In genomic region chr14:93049295-93049694, GRCh38 we compare ENCODE assay signal across 14 cellular contexts.
DNase-seq lines count a peak whose midpoint lies in the region; ATAC-seq and TF ChIP-seq lines count a peak whose summit lies in the region.
"Had no signal": no experiment of that assay in that cellular context is flagged by ENCODE, and none has a peak within 500 bp of the region (broad histone marks: within the 10 kb centered on the region; RNA-seq: fewer than 3 reads in every experiment).

No MANE protein-coding gene starts in this region.

- H3K4me1 ChIP-seq in right atrium auricular region (peaks cover 0 to 59% of the 10 kb centered on the region in 2 donors), heart right ventricle (peaks cover 18 to 63% (median 52%) of the 10 kb centered on the region in 9 donors), mucosa of rectum (ENCODE audit: control insufficient read depth in 2 of 2, insufficient read depth in 2 of 2, low read length in 2 of 2) (peaks cover 86 to 94% of the 10 kb centered on the region in 2 donors), vagina (peaks cover 59% of the 10 kb centered on the region)

- DNase-seq in right atrium auricular region (ENCODE audit: low spot score), result no peak
- DNase-seq in heart right ventricle, result no peak
- no peak for DNase-seq in activated naive CD8-positive, alpha-beta T cell treated with anti-CD3 and anti-CD28 coated beads, Interleukin-2, amount 10 ng/mL, durations not matched to agents 7 days and 5 days
- no peak for DNase-seq in vagina (ENCODE audit: extremely low spot score in 2 of 2)
- no peak for DNase-seq in activated T-helper 2 cell treated with anti-CD3 and anti-CD28 coated beads, Interferon-gamma antibody, Interleukin-2, Interleukin-4, amounts not matched to agents 10 μg/mL and 5 μg/mL and 100 μg/mL, durations not matched to agents 14 hours and 24 hours and 36 hours (ENCODE audit: low spot score)
- DNase-seq in GM10248 (ENCODE audit: extremely low spot score), result no peak
- no peak for DNase-seq in stimulated activated naive CD4-positive, alpha-beta T cell (lab: John Stamatoyannopoulos, UW)
- DNase-seq: activated CD8-positive, alpha-beta memory T cell treated with anti-CD3 and anti-CD28 coated beads, Interleukin-2, amount 50 U/mL, for 48 hours; effector memory CD4-positive, alpha-beta T cell; NCI-H1694; NK-92 treated with Interleukin-12 subunit alpha and Interleukin-12 subunit beta, amount 100 ng/mL, for 24 hours had no signal

- 71 to 75% methylated on average over 5 of the region's 5 CpGs for WGBS in heart right ventricle, 2 donors

- intact Hi-C loops in heart right ventricle (cut with DNase I) (loop anchor here in 3 of 10 donors (5.0 to 10.0 kb wide), 2 partner anchors 43 to 66 kb away; partner anchors contain the start of gene ITPK1 (in 2 of the 3)), vagina (cut with DNase I) (loop anchor here (10.0 kb wide), 1 partner anchor 66 kb away; the partner anchor contains the start of gene ITPK1)
- intact Hi-C loops in activated T-helper 2 cell treated with anti-CD3 and anti-CD28 coated beads, Interferon-gamma antibody, Interleukin-2, Interleukin-4, amounts not matched to agents 10 μg/mL and 5 μg/mL and 100 μg/mL, durations not matched to agents 14 hours and 24 hours and 36 hours (cut with micrococcal nuclease), result no loop called here

- POLR2A ChIA-PET in activated naive CD8-positive, alpha-beta T cell treated with anti-CD3 and anti-CD28 coated beads, Interleukin-2, amount 10 ng/mL, durations not matched to agents 7 days and 5 days (lab: Charles Lee), result no interaction called here
- POLR2A ChIA-PET in GM10248 (lab: Yijun Ruan, JAX), result no interaction called here

- H3K4me3 ChIP-seq in right atrium auricular region, result no peak overlapping the region
- no peak overlapping the region for H3K4me3 ChIP-seq in heart right ventricle
- peak overlapping the region in 1 of 2 donors; percentile 28 for H3K4me3 ChIP-seq in mucosa of rectum (ENCODE audit: low read length in 2 of 2)
- no peak overlapping the region for H3K4me3 ChIP-seq in vagina

- TF ChIP-seq POLR2A in vagina (IDR thresholded peaks at IDR 0.05), result no peak

- H3K9me3 Mint-ChIP-seq in activated naive CD8-positive, alpha-beta T cell treated with anti-CD3 and anti-CD28 coated beads, Interleukin-2, amount 10 ng/mL, durations not matched to agents 7 days and 5 days, result no peaks in the 10 kb centered on the region
- no peaks in the 10 kb centered on the region for H3K9me3 Mint-ChIP-seq in activated T-helper 2 cell treated with anti-CD3 and anti-CD28 coated beads, Interferon-gamma antibody, Interleukin-2, Interleukin-4, amounts not matched to agents 10 μg/mL and 5 μg/mL and 100 μg/mL, durations not matched to agents 14 hours and 24 hours and 36 hours

- TF ChIP-seq CTCF in right atrium auricular region (IDR thresholded peaks at IDR 0.05) (no peak), heart right ventricle (IDR thresholded peaks at IDR 0.05) (no peak), vagina (IDR thresholded peaks at IDR 0.05) (no peak), GM10248 (IDR thresholded peaks at IDR 0.05; ENCODE audit: control extremely low read depth, extremely low read depth, low read depth, missing control alignments) (no peak)

- no peaks in the 10 kb centered on the region for H3K27me3 Mint-ChIP-seq in activated naive CD8-positive, alpha-beta T cell treated with anti-CD3 and anti-CD28 coated beads, Interleukin-2, amount 10 ng/mL, durations not matched to agents 7 days and 5 days
- no peaks in the 10 kb centered on the region for H3K27me3 Mint-ChIP-seq in activated T-helper 2 cell treated with anti-CD3 and anti-CD28 coated beads, Interferon-gamma antibody, Interleukin-2, Interleukin-4, amounts not matched to agents 10 μg/mL and 5 μg/mL and 100 μg/mL, durations not matched to agents 14 hours and 24 hours and 36 hours (ENCODE audit: low read depth)

- peak overlapping the region; percentile 37 to 55 for H3K27ac ChIP-seq in right atrium auricular region
- peak overlapping the region in 5 of 10 donors; percentile 27 to 72 (median 53) for H3K27ac ChIP-seq in heart right ventricle
- H3K27ac ChIP-seq in mucosa of rectum (ENCODE audit: low read depth in 2 of 2, low read length in 2 of 2), result peak overlapping the region; percentile 96 to 98
- peak overlapping the region; percentile 46 for H3K27ac ChIP-seq in vagina
- H3K27ac ChIP-seq: neutrophil had no signal

- peaks cover 16% of the 10 kb centered on the region for H3K4me1 Mint-ChIP-seq in activated naive CD8-positive, alpha-beta T cell treated with anti-CD3 and anti-CD28 coated beads, Interleukin-2, amount 10 ng/mL, durations not matched to agents 7 days and 5 days
- peaks cover 2% of the 10 kb centered on the region for H3K4me1 Mint-ChIP-seq in activated T-helper 2 cell treated with anti-CD3 and anti-CD28 coated beads, Interferon-gamma antibody, Interleukin-2, Interleukin-4, amounts not matched to agents 10 μg/mL and 5 μg/mL and 100 μg/mL, durations not matched to agents 14 hours and 24 hours and 36 hours (ENCODE audit: low read depth)

- H3K36me3 ChIP-seq in right atrium auricular region (no peaks in the 10 kb centered on the region), heart right ventricle (peaks cover 0 to 3% (median 0%) of the 10 kb centered on the region in 9 donors), mucosa of rectum (ENCODE audit: control insufficient read depth in 2 of 2, insufficient read depth in 2 of 2, low read length in 2 of 2) (no peaks in the 10 kb centered on the region), vagina (no peaks in the 10 kb centered on the region)
- H3K36me3 ChIP-seq: gastrocnemius medialis had no signal

- H3K9ac ChIP-seq in mucosa of rectum (ENCODE audit: low read depth in 1 of 2, low read length in 2 of 2), result peak overlapping the region; percentile 72 to 79

- CTCF ChIA-PET in GM10248 (lab: Yijun Ruan, JAX), result no interaction called here

- H3K27me3 ChIP-seq in right atrium auricular region (no peaks in the 10 kb centered on the region), heart right ventricle (no peaks in the 10 kb centered on the region), mucosa of rectum (ENCODE audit: control insufficient read depth in 2 of 2, insufficient read depth in 2 of 2, low read length in 2 of 2) (no peaks in the 10 kb centered on the region), vagina (no peaks in the 10 kb centered on the region)
- H3K27me3 ChIP-seq: gastrocnemius medialis, neutrophil had no signal

- peaks cover 17% of the 10 kb centered on the region for H3K36me3 Mint-ChIP-seq in activated naive CD8-positive, alpha-beta T cell treated with anti-CD3 and anti-CD28 coated beads, Interleukin-2, amount 10 ng/mL, durations not matched to agents 7 days and 5 days
- no peaks in the 10 kb centered on the region for H3K36me3 Mint-ChIP-seq in activated T-helper 2 cell treated with anti-CD3 and anti-CD28 coated beads, Interferon-gamma antibody, Interleukin-2, Interleukin-4, amounts not matched to agents 10 μg/mL and 5 μg/mL and 100 μg/mL, durations not matched to agents 14 hours and 24 hours and 36 hours (ENCODE audit: low read depth)

- H3K4me3 Mint-ChIP-seq in activated naive CD8-positive, alpha-beta T cell treated with anti-CD3 and anti-CD28 coated beads, Interleukin-2, amount 10 ng/mL, durations not matched to agents 7 days and 5 days, result no peak overlapping the region
- no peak overlapping the region for H3K4me3 Mint-ChIP-seq in activated T-helper 2 cell treated with anti-CD3 and anti-CD28 coated beads, Interferon-gamma antibody, Interleukin-2, Interleukin-4, amounts not matched to agents 10 μg/mL and 5 μg/mL and 100 μg/mL, durations not matched to agents 14 hours and 24 hours and 36 hours (ENCODE audit: low read depth)

- H3K9me3 ChIP-seq in right atrium auricular region, result no peaks in the 10 kb centered on the region
- no peaks in the 10 kb centered on the region for H3K9me3 ChIP-seq in heart right ventricle
- no peaks in the 10 kb centered on the region for H3K9me3 ChIP-seq in mucosa of rectum (ENCODE audit: control insufficient read depth in 2 of 2, low read length in 2 of 2)
- H3K9me3 ChIP-seq in vagina, result no peaks in the 10 kb centered on the region
- H3K9me3 ChIP-seq: gastrocnemius medialis, neutrophil had no signal

- no peak for ATAC-seq in heart right ventricle
- no peak for ATAC-seq in activated naive CD8-positive, alpha-beta T cell treated with anti-CD3 and anti-CD28 coated beads, Interleukin-2, amount 10 ng/mL, durations not matched to agents 7 days and 5 days (ENCODE audit: low read depth)

- peak overlapping the region; percentile 40 for H3K27ac Mint-ChIP-seq in activated naive CD8-positive, alpha-beta T cell treated with anti-CD3 and anti-CD28 coated beads, Interleukin-2, amount 10 ng/mL, durations not matched to agents 7 days and 5 days
- no peak overlapping the region for H3K27ac Mint-ChIP-seq in activated T-helper 2 cell treated with anti-CD3 and anti-CD28 coated beads, Interferon-gamma antibody, Interleukin-2, Interleukin-4, amounts not matched to agents 10 μg/mL and 5 μg/mL and 100 μg/mL, durations not matched to agents 14 hours and 24 hours and 36 hours
